Comparison of ENCODE assay signal across 23 cellular contexts in the genomic region with DNA sequence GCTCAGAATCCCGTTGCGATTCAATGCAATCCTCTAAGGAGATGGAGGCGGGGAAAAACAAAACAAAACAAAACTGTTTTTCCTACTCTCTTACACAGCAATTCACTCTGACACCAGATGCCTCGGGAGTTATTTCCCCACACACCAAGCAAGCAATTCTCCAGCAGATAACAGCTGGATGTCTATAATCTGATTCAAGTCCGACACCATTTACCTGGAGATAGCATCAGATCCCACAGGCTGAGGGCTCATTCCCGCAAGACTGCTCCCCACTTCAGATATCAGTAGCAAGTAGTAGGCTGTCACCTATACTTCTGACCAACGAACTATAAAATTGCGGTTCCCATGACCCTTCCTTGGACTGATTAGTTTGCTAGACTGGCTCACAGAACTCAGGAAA.
"Had no signal": no experiment of that assay in that cellular context is flagged by ENCODE, and none has a peak within 500 bp of the region (broad histone marks: within the 10 kb centered on the region; RNA-seq: fewer than 3 reads in every experiment).

No MANE protein-coding gene starts in this region.

- H3K4me1 ChIP-seq: colonic mucosa had no signal

- H3K4me3 Mint-ChIP-seq: activated B cell treated with CpG ODN at 0.5 μM for 24 hours; activated CD4-positive, alpha-beta memory T cell treated with anti-CD3 and anti-CD28 coated beads for 36 hours; activated naive CD8-positive, alpha-beta T cell treated with anti-CD3 and anti-CD28 coated beads, Interleukin-2, amount 10 ng/mL, durations not matched to agents 7 days and 5 days; stimulated activated effector memory CD8-positive, alpha-beta T cell treated with anti-CD3 and anti-CD28 coated beads, Interleukin-12 subunit alpha, Interleukin-12 subunit beta, amount 100 ng/mL, for 72 hours; T-cell had no signal

- H3K4me3 ChIP-seq: colonic mucosa, gastrocnemius medialis, left lung, psoas muscle, skin epidermis, stomach, upper lobe of left lung had no signal

- H3K9me3 Mint-ChIP-seq: activated B cell treated with CpG ODN at 0.5 μM for 24 hours; activated CD4-positive, alpha-beta memory T cell treated with anti-CD3 and anti-CD28 coated beads for 36 hours; activated naive CD8-positive, alpha-beta T cell treated with anti-CD3 and anti-CD28 coated beads, Interleukin-2, amount 10 ng/mL, durations not matched to agents 7 days and 5 days; activated T-helper 2 cell treated with anti-CD3 and anti-CD28 coated beads, Interferon-gamma antibody, Interleukin-2, Interleukin-4, amounts not matched to agents 10 μg/mL and 5 μg/mL and 100 μg/mL, durations not matched to agents 14 hours and 24 hours and 36 hours; stimulated activated effector memory CD8-positive, alpha-beta T cell treated with anti-CD3 and anti-CD28 coated beads, Interleukin-12 subunit alpha, Interleukin-12 subunit beta, amount 100 ng/mL, for 72 hours; T-cell had no signal

- DNase-seq: activated B cell treated with CpG ODN at 0.5 μM for 24 hours; activated CD4-positive, alpha-beta memory T cell treated with anti-CD3 and anti-CD28 coated beads for 36 hours; activated CD4-positive, alpha-beta T cell treated with anti-CD3 and anti-CD28 coated beads for 4 hours; activated naive CD4-positive, alpha-beta T cell treated with Interleukin-2 at 50 U/mL for 16 hours; activated naive CD8-positive, alpha-beta T cell treated with anti-CD3 and anti-CD28 coated beads, Interleukin-2, amount 10 ng/mL, durations not matched to agents 7 days and 5 days; amygdala; colonic mucosa; erythroblast; gastrocnemius medialis; head of caudate nucleus; left lung; mammary epithelial cell; psoas muscle; right cardiac atrium; stimulated activated CD4-positive, alpha-beta T cell treated with anti-CD3 and anti-CD28 coated beads, Interleukin-15, amount 100 ng/mL, for 24 hours; stimulated activated CD4-positive, alpha-beta T cell treated with anti-CD3 and anti-CD28 coated beads, Interleukin-4, amount 100 ng/mL, for 24 hours; stomach; T-cell; T-helper 9 cell; upper lobe of left lung had no signal

- H3K36me3 Mint-ChIP-seq: activated CD4-positive, alpha-beta memory T cell treated with anti-CD3 and anti-CD28 coated beads for 36 hours; stimulated activated effector memory CD8-positive, alpha-beta T cell treated with anti-CD3 and anti-CD28 coated beads, Interleukin-12 subunit alpha, Interleukin-12 subunit beta, amount 100 ng/mL, for 72 hours had no signal

- H3K27ac ChIP-seq: colonic mucosa, gastrocnemius medialis, left lung, psoas muscle, skin epidermis, stomach, upper lobe of left lung had no signal

- H3K4me1 Mint-ChIP-seq: stimulated activated effector memory CD8-positive, alpha-beta T cell treated with anti-CD3 and anti-CD28 coated beads, Interleukin-12 subunit alpha, Interleukin-12 subunit beta, amount 100 ng/mL, for 72 hours had no signal

- H3K27me3 ChIP-seq: colonic mucosa, gastrocnemius medialis, left lung, stomach, upper lobe of left lung had no signal

- H3K36me3 ChIP-seq: colonic mucosa, gastrocnemius medialis, left lung, stomach, upper lobe of left lung had no signal

- H3K27me3 Mint-ChIP-seq: activated B cell treated with CpG ODN at 0.5 μM for 24 hours; activated CD4-positive, alpha-beta memory T cell treated with anti-CD3 and anti-CD28 coated beads for 36 hours; activated naive CD8-positive, alpha-beta T cell treated with anti-CD3 and anti-CD28 coated beads, Interleukin-2, amount 10 ng/mL, durations not matched to agents 7 days and 5 days; T-cell had no signal

- H3K9me3 ChIP-seq: colonic mucosa, gastrocnemius medialis, left lung, psoas muscle, stomach, upper lobe of left lung had no signal

- H3K27ac Mint-ChIP-seq: activated B cell treated with CpG ODN at 0.5 μM for 24 hours; activated CD4-positive, alpha-beta memory T cell treated with anti-CD3 and anti-CD28 coated beads for 36 hours; activated naive CD8-positive, alpha-beta T cell treated with anti-CD3 and anti-CD28 coated beads, Interleukin-2, amount 10 ng/mL, durations not matched to agents 7 days and 5 days; activated T-helper 2 cell treated with anti-CD3 and anti-CD28 coated beads, Interferon-gamma antibody, Interleukin-2, Interleukin-4, amounts not matched to agents 10 μg/mL and 5 μg/mL and 100 μg/mL, durations not matched to agents 14 hours and 24 hours and 36 hours; stimulated activated effector memory CD8-positive, alpha-beta T cell treated with anti-CD3 and anti-CD28 coated beads, Interleukin-12 subunit alpha, Interleukin-12 subunit beta, amount 100 ng/mL, for 72 hours; T-cell had no signal

- ATAC-seq: gastrocnemius medialis; left lung; psoas muscle; right cardiac atrium; stimulated activated effector memory CD8-positive, alpha-beta T cell treated with anti-CD3 and anti-CD28 coated beads, Interleukin-12 subunit alpha, Interleukin-12 subunit beta, amount 100 ng/mL, for 72 hours; T-cell had no signal
